In genomic region chr10:67772151-67772550, GRCh38 we compare ENCODE assay signal across 17 cellular contexts.
"Had no signal": no experiment of that assay in that cellular context is flagged by ENCODE, and none has a peak within 500 bp of the region (broad histone marks: within the 10 kb centered on the region; RNA-seq: fewer than 3 reads in every experiment).

No MANE protein-coding gene starts in this region.

- H3K4me3 ChIP-seq: body of pancreas, esophagus squamous epithelium, transverse colon had no signal

- H3K9me3 ChIP-seq: body of pancreas, esophagus squamous epithelium, transverse colon had no signal

- H3K4me1 Mint-ChIP-seq: central memory CD8-positive, alpha-beta T cell; natural killer cell had no signal

- H3K27ac Mint-ChIP-seq: activated naive CD4-positive, alpha-beta T cell treated with anti-CD3 and anti-CD28 coated beads, Interleukin-2, amount 50 U/mL, for 72 hours; activated T-cell treated with anti-CD3 and anti-CD28 coated beads, Interleukin-2, amount 50 U/mL, for 24 hours; natural killer cell had no signal

- H3K27me3 Mint-ChIP-seq: activated T-cell treated with anti-CD3 and anti-CD28 coated beads, Interleukin-2, amount 50 U/mL, for 24 hours; central memory CD8-positive, alpha-beta T cell; stimulated activated naive B cell treated with anti-CD40 and anti-IgM and Interleukin-4, amounts not matched to agents 10 μg/mL and 1 μg/mL and 100 μg/mL, for 72 hours had no signal

- DNase-seq: activated CD4-positive, CD25-positive, alpha-beta regulatory T cell; activated effector memory CD4-positive, alpha-beta T cell treated with Interleukin-2 at 50 U/mL for 16 hours; activated T-cell treated with anti-CD3 and anti-CD28 coated beads, Interleukin-2, amount 50 U/mL, for 24 hours; amygdala; body of pancreas; cortex of kidney; effector CD8-positive, alpha-beta T cell; esophagus squamous epithelium; kidney glomerular epithelial cell; left ventricle myocardium superior; mesenchymal stem cell; natural killer cell; transverse colon had no signal

- H3K27ac ChIP-seq: body of pancreas, esophagus squamous epithelium, transverse colon had no signal

- H3K4me1 ChIP-seq: body of pancreas, esophagus squamous epithelium, transverse colon had no signal

- H3K4me3 Mint-ChIP-seq: activated T-cell treated with anti-CD3 and anti-CD28 coated beads, Interleukin-2, amount 50 U/mL, for 24 hours; central memory CD8-positive, alpha-beta T cell; natural killer cell had no signal

- H3K9me3 Mint-ChIP-seq: activated naive CD4-positive, alpha-beta T cell treated with anti-CD3 and anti-CD28 coated beads, Interleukin-2, amount 50 U/mL, for 72 hours; activated T-cell treated with anti-CD3 and anti-CD28 coated beads, Interleukin-2, amount 50 U/mL, for 24 hours; central memory CD8-positive, alpha-beta T cell; natural killer cell; T-helper 2 cell treated with Interferon-gamma antibody and Interleukin-4, amounts not matched to agents 5 μg/mL and 100 μg/mL, for 36 hours had no signal

- H3K36me3 ChIP-seq: esophagus squamous epithelium, transverse colon had no signal

- H3K27me3 ChIP-seq: body of pancreas, esophagus squamous epithelium, transverse colon had no signal

- H3K36me3 Mint-ChIP-seq: activated naive CD4-positive, alpha-beta T cell treated with anti-CD3 and anti-CD28 coated beads, Interleukin-2, amount 50 U/mL, for 72 hours; natural killer cell had no signal

- ATAC-seq: body of pancreas had no signal
